In the genomic region with DNA sequence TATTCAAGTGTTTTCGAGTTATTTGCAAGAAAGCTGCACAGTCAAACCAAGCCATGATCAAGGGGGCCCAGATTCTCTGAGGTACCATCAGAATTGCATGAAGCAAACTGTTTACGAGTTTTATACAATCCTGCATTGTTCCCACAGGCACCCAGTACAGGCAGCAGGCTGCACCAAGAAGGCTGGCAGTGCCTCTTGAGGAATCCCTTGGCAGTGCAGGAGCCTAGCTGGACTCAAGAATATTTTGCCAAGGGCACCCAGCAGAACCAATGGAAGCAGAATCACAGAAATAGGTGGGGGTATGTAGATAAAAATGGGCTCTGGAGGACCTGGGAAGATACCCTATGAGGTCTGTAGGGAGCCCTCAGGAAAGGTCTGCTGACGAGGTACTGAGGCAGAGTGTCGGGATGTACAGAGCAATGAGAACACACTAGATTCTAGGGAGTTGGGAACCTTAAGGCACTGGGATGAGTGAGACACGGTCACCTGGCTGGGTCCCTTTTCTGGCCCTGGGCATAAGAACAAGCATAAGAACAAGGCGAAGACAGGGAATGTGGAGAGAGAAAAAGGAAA, we compare ENCODE assay signal across 8 cellular contexts.
DNase-seq lines count a peak whose midpoint lies in the region; ATAC-seq, FAIRE-seq and TF ChIP-seq lines count a peak whose summit lies in the region.

No MANE protein-coding gene starts in this region.

- H3K9me3 ChIP-seq in WERI-Rb-1 (ENCODE audit: severe bottlenecking): no peaks in the 10 kb centered on the region

- DNase-seq in AG09309 (ENCODE audit: low read depth): peak; percentile 10
- DNase-seq in HTR-8/SVneo (ENCODE audit: insufficient read length, low spot score): peak; percentile 6
- peak; percentile 8 for DNase-seq in WERI-Rb-1
- peak; percentile 48 to 86 for DNase-seq in hippocampal formation (lab: John Stamatoyannopoulos, UW)
- DNase-seq in NOMO-1 treated with DMSO at 0.1 percent for 48 hours (lab: John Stamatoyannopoulos, UW; ENCODE audit: unreplicated experiment): no peak
- no peak for DNase-seq in NCI-H446 (lab: John Stamatoyannopoulos, UW)

- no peaks in the 10 kb centered on the region for H3K36me3 ChIP-seq in WERI-Rb-1

- FAIRE-seq in HTR-8/SVneo (lab: Jason Lieb, UNC): no peak

- ATAC-seq in GM21447 (IDR thresholded peaks at IDR 0.05; ENCODE audit: unreplicated experiment) (no peak), GM21515 (IDR thresholded peaks at IDR 0.05; ENCODE audit: unreplicated experiment) (no peak)

- no peak overlapping the region for H3K27ac ChIP-seq in WERI-Rb-1

- peaks cover 69% of the 10 kb centered on the region for H3K27me3 ChIP-seq in WERI-Rb-1 (ENCODE audit: insufficient read depth, low read depth, severe bottlenecking)

- peak; percentile 61 for TF ChIP-seq CTCF in AG09309 (IDR thresholded peaks at IDR 0.05; ENCODE audit: control insufficient read depth, insufficient read depth, low read depth, low read length, missing control alignments)
- TF ChIP-seq CTCF in WERI-Rb-1 (IDR thresholded peaks at IDR 0.05; ENCODE audit: low read depth, low read length): peak; percentile 17; the same call in 1 of the 2 replicates

- H3K4me3 ChIP-seq in AG09309 (ENCODE audit: control insufficient read depth, low read depth, low read length) (no peak overlapping the region), WERI-Rb-1 (ENCODE audit: low read depth, low read length) (no peak overlapping the region)

Comparison
In these comparisons a context has a peak if more than half of its experiments do, and no peak if none do; other contexts are left out.
1. DNase-seq: peak in AG09309 (single experiment), HTR-8/SVneo (single experiment), WERI-Rb-1 (single experiment) and hippocampal formation (2 of 2); none in NOMO-1 treated with DMSO at 0.1 percent for 48 hours (single experiment) and NCI-H446 (0 of 2).